Comparison of ENCODE assay signal across 1 cellular context in genomic region chr1:46667782-46668760, GRCh38.
TF ChIP-seq lines count a peak whose summit lies in the region.

A gene with protein sequence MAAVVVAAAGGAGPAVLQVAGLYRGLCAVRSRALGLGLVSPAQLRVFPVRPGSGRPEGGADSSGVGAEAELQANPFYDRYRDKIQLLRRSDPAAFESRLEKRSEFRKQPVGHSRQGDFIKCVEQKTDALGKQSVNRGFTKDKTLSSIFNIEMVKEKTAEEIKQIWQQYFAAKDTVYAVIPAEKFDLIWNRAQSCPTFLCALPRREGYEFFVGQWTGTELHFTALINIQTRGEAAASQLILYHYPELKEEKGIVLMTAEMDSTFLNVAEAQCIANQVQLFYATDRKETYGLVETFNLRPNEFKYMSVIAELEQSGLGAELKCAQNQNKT (minus strand): TSS chr1:46668364. CDS start chr1:46668322, 42 bp downstream.

TF ChIP-seq in K562, 482 proteins besides CTCF, POLR2A, EP300 and RAD21 (continued from another document):
- TF ChIP-seq HDAC6 (IDR thresholded peaks at IDR 0.05; ENCODE audit: low read depth, low read length) (no peak), OTX1 (CRISPR knock-in tag; IDR thresholded peaks at IDR 0.05) (no peak), ZC3H4 (CRISPR knock-in tag; IDR thresholded peaks at IDR 0.05; ENCODE audit: borderline replicate concordance) (no peak), ZNF592 (IDR thresholded peaks at IDR 0.05) (0 out of 2 replicates have a peak, but pooled peaks have one; percentile 32), NONO (IDR thresholded peaks at IDR 0.05; ENCODE audit: low read depth in 2 of 2, low read length in 1 of 2) (peak; percentile 79 to 81; a peak in 3 of 4 replicates), MYC (IDR thresholded peaks at IDR 0.05; ENCODE audit: low read depth, low read length) (peak; percentile 67), MYC (CRISPR knock-in tag; IDR thresholded peaks at IDR 0.05; ENCODE audit: borderline replicate concordance, low read depth) (no peak), CAMTA2 (CRISPR knock-in tag; conservative IDR thresholded peaks at IDR 0.05) (no peak), GABPB2 (CRISPR knock-in tag; conservative IDR thresholded peaks at IDR 0.05) (no peak), ZFP91 (CRISPR knock-in tag; IDR thresholded peaks at IDR 0.05) (no peak), RBM17 (IDR thresholded peaks at IDR 0.05; ENCODE audit: borderline replicate concordance, low read depth, low read length) (no peak), TAF9B (IDR thresholded peaks at IDR 0.05; ENCODE audit: partially characterized antibody) (no peak), RBM25 (IDR thresholded peaks at IDR 0.05; ENCODE audit: low read depth, low read length, severe bottlenecking) (peak; percentile 49), RCOR1 (IDR thresholded peaks at IDR 0.05; ENCODE audit: borderline replicate concordance in 1 of 2, low read depth in 2 of 2, low read length in 2 of 2) (peak in 1 of 2 experiments; percentile 59; a peak in 2 of 4 replicates), HMGXB4 (CRISPR knock-in tag; IDR thresholded peaks at IDR 0.05) (peak; percentile 7; the same call in 1 of the 2 replicates), THAP7 (CRISPR knock-in tag; IDR thresholded peaks at IDR 0.05) (0 out of 2 replicates have a peak, but pooled peaks have one; percentile 25), GMEB1 (CRISPR knock-in tag; IDR thresholded peaks at IDR 0.05) (peak; percentile 58; the same call in 1 of the 2 replicates), RNF2 (IDR thresholded peaks at IDR 0.05) (no peak), HES1 (IDR thresholded peaks at IDR 0.05; ENCODE audit: low read depth) (no peak), ZFX (CRISPR knock-in tag; IDR thresholded peaks at IDR 0.05) (peak; percentile 49)
- TF ChIP-seq, protein P1, sequence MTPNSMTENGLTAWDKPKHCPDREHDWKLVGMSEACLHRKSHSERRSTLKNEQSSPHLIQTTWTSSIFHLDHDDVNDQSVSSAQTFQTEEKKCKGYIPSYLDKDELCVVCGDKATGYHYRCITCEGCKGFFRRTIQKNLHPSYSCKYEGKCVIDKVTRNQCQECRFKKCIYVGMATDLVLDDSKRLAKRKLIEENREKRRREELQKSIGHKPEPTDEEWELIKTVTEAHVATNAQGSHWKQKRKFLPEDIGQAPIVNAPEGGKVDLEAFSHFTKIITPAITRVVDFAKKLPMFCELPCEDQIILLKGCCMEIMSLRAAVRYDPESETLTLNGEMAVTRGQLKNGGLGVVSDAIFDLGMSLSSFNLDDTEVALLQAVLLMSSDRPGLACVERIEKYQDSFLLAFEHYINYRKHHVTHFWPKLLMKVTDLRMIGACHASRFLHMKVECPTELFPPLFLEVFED (CRISPR knock-in tag; conservative IDR thresholded peaks at IDR 0.05): no peak
- TF ChIP-seq, protein P2, sequence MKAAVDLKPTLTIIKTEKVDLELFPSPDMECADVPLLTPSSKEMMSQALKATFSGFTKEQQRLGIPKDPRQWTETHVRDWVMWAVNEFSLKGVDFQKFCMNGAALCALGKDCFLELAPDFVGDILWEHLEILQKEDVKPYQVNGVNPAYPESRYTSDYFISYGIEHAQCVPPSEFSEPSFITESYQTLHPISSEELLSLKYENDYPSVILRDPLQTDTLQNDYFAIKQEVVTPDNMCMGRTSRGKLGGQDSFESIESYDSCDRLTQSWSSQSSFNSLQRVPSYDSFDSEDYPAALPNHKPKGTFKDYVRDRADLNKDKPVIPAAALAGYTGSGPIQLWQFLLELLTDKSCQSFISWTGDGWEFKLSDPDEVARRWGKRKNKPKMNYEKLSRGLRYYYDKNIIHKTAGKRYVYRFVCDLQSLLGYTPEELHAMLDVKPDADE (conservative IDR thresholded peaks at IDR 0.05; ENCODE audit: control insufficient read depth, low read depth, low read length): peak; percentile 48; the same call in 1 of the 2 replicates
- TF ChIP-seq, protein P3, sequence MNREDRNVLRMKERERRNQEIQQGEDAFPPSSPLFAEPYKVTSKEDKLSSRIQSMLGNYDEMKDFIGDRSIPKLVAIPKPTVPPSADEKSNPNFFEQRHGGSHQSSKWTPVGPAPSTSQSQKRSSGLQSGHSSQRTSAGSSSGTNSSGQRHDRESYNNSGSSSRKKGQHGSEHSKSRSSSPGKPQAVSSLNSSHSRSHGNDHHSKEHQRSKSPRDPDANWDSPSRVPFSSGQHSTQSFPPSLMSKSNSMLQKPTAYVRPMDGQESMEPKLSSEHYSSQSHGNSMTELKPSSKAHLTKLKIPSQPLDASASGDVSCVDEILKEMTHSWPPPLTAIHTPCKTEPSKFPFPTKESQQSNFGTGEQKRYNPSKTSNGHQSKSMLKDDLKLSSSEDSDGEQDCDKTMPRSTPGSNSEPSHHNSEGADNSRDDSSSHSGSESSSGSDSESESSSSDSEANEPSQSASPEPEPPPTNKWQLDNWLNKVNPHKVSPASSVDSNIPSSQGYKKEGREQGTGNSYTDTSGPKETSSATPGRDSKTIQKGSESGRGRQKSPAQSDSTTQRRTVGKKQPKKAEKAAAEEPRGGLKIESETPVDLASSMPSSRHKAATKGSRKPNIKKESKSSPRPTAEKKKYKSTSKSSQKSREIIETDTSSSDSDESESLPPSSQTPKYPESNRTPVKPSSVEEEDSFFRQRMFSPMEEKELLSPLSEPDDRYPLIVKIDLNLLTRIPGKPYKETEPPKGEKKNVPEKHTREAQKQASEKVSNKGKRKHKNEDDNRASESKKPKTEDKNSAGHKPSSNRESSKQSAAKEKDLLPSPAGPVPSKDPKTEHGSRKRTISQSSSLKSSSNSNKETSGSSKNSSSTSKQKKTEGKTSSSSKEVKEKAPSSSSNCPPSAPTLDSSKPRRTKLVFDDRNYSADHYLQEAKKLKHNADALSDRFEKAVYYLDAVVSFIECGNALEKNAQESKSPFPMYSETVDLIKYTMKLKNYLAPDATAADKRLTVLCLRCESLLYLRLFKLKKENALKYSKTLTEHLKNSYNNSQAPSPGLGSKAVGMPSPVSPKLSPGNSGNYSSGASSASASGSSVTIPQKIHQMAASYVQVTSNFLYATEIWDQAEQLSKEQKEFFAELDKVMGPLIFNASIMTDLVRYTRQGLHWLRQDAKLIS (CRISPR knock-in tag; IDR thresholded peaks at IDR 0.05): no peak
- TF ChIP-seq, protein P4, sequence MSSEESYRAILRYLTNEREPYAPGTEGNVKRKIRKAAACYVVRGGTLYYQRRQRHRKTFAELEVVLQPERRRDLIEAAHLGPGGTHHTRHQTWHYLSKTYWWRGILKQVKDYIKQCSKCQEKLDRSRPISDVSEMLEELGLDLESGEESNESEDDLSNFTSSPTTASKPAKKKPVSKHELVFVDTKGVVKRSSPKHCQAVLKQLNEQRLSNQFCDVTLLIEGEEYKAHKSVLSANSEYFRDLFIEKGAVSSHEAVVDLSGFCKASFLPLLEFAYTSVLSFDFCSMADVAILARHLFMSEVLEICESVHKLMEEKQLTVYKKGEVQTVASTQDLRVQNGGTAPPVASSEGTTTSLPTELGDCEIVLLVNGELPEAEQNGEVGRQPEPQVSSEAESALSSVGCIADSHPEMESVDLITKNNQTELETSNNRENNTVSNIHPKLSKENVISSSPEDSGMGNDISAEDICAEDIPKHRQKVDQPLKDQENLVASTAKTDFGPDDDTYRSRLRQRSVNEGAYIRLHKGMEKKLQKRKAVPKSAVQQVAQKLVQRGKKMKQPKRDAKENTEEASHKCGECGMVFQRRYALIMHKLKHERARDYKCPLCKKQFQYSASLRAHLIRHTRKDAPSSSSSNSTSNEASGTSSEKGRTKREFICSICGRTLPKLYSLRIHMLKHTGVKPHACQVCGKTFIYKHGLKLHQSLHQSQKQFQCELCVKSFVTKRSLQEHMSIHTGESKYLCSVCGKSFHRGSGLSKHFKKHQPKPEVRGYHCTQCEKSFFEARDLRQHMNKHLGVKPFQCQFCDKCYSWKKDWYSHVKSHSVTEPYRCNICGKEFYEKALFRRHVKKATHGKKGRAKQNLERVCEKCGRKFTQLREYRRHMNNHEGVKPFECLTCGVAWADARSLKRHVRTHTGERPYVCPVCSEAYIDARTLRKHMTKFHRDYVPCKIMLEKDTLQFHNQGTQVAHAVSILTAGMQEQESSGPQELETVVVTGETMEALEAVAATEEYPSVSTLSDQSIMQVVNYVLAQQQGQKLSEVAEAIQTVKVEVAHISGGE (CRISPR knock-in tag; IDR thresholded peaks at IDR 0.05): peak; percentile 92 to 99 (median 97); a peak in 5 of 6 replicates
